8 cellular contexts compared by ENCODE assay signal in genomic region chr22:31218565-31219262, GRCh38. TPM values are rescaled to one million over a fixed set of nuclear protein-coding genes. Genes with fewer than 3 reads are reported as not detected.
DNase-seq lines count a peak whose midpoint lies in the region; ATAC-seq and TF ChIP-seq lines count a peak whose summit lies in the region.

No MANE protein-coding gene starts in this region.

- H4K8ac ChIP-seq in mesendoderm (ENCODE audit: low read depth, low read length): no peak overlapping the region

- DNase-seq in left ventricle myocardium inferior: no peak
- DNase-seq in right cardiac atrium: no peak
- no peak for DNase-seq in activated T-helper 2 cell treated with anti-CD3 and anti-CD28 coated beads, Interferon-gamma antibody, Interleukin-2, Interleukin-4, amounts not matched to agents 10 μg/mL and 5 μg/mL and 100 μg/mL, durations not matched to agents 14 hours and 24 hours and 36 hours (ENCODE audit: low spot score)
- no peak for DNase-seq in mesendoderm
- DNase-seq in upper lobe of right lung: no peak
- no peak for DNase-seq in uterus
- DNase-seq in activated CD4-positive, alpha-beta T cell treated with anti-CD3 and anti-CD28 coated beads, Interleukin-2, amount 50 U/mL, for 48 hours: no peak

- no peak overlapping the region for H2BK5ac ChIP-seq in mesendoderm (ENCODE audit: low read length)

- H3K4me3 ChIP-seq in left ventricle myocardium inferior (no peak overlapping the region), right cardiac atrium (ENCODE audit: low read length) (no peak overlapping the region), mesendoderm (ENCODE audit: low read length) (no peak overlapping the region), upper lobe of right lung (no peak overlapping the region), uterus (no peak overlapping the region)

- ATAC-seq in right cardiac atrium (no peak), upper lobe of right lung (no peak), HG02970 (IDR thresholded peaks at IDR 0.05; ENCODE audit: low FRiP score, unreplicated experiment) (no peak)

- H3K9me3 Mint-ChIP-seq in activated T-helper 2 cell treated with anti-CD3 and anti-CD28 coated beads, Interferon-gamma antibody, Interleukin-2, Interleukin-4, amounts not matched to agents 10 μg/mL and 5 μg/mL and 100 μg/mL, durations not matched to agents 14 hours and 24 hours and 36 hours: no peaks in the 10 kb centered on the region

- peak overlapping the region; percentile 4 for H2BK120ac ChIP-seq in mesendoderm (ENCODE audit: low read depth, low read length)

- peak overlapping the region; percentile 81 for H3K27ac ChIP-seq in left ventricle myocardium inferior (replicated peaks)
- H3K27ac ChIP-seq in right cardiac atrium (ENCODE audit: low read length): no peak overlapping the region
- peak overlapping the region; percentile 45 for H3K27ac ChIP-seq in mesendoderm (ENCODE audit: low read depth, low read length)
- H3K27ac ChIP-seq in upper lobe of right lung: peak overlapping the region; percentile 72
- H3K27ac ChIP-seq in uterus: peak overlapping the region in 1 of 2 donors; percentile 54

- no peak overlapping the region for H3K18ac ChIP-seq in mesendoderm (ENCODE audit: low read length)

- TF ChIP-seq CTCF in left ventricle myocardium inferior (IDR thresholded peaks at IDR 0.05; ENCODE audit: borderline replicate concordance): no peak
- TF ChIP-seq CTCF in upper lobe of right lung (IDR thresholded peaks at IDR 0.05): no peak
- no peak for TF ChIP-seq CTCF in uterus (IDR thresholded peaks at IDR 0.05)

- H3K9ac ChIP-seq in mesendoderm (ENCODE audit: low read length): no peak overlapping the region

- no peaks in the 10 kb centered on the region for H3K9me3 ChIP-seq in left ventricle myocardium inferior (replicated peaks)
- H3K9me3 ChIP-seq in right cardiac atrium (ENCODE audit: control insufficient read depth, low read length): no peaks in the 10 kb centered on the region
- no peaks in the 10 kb centered on the region for H3K9me3 ChIP-seq in upper lobe of right lung
- no peaks in the 10 kb centered on the region for H3K9me3 ChIP-seq in uterus

- peaks cover 34% of the 10 kb centered on the region for H3K4me1 Mint-ChIP-seq in activated T-helper 2 cell treated with anti-CD3 and anti-CD28 coated beads, Interferon-gamma antibody, Interleukin-2, Interleukin-4, amounts not matched to agents 10 μg/mL and 5 μg/mL and 100 μg/mL, durations not matched to agents 14 hours and 24 hours and 36 hours (ENCODE audit: low read depth)

- H3K27me3 Mint-ChIP-seq in activated T-helper 2 cell treated with anti-CD3 and anti-CD28 coated beads, Interferon-gamma antibody, Interleukin-2, Interleukin-4, amounts not matched to agents 10 μg/mL and 5 μg/mL and 100 μg/mL, durations not matched to agents 14 hours and 24 hours and 36 hours (ENCODE audit: low read depth): no peaks in the 10 kb centered on the region

- 75% methylated on average over 4 of the region's 4 CpGs for WGBS in right cardiac atrium
- WGBS in mesendoderm (ENCODE audit: extremely low coverage, insufficient coverage, low lambda C conversion rate): no CpG with 5 or more reads among the region's 4 CpGs

- H3K4ac ChIP-seq in mesendoderm (ENCODE audit: low read depth, low read length): no peak overlapping the region

- H3K79me2 ChIP-seq in mesendoderm (ENCODE audit: control insufficient read depth, insufficient read depth, low read length): peaks cover 27% of the 10 kb centered on the region

- peaks cover 17% of the 10 kb centered on the region for H3K79me1 ChIP-seq in mesendoderm (ENCODE audit: low read length)

- H3K4me2 ChIP-seq in mesendoderm (ENCODE audit: low read length): no peak overlapping the region

- H3K23ac ChIP-seq in mesendoderm (ENCODE audit: low read length): no peak overlapping the region

- H3K27ac Mint-ChIP-seq in activated T-helper 2 cell treated with anti-CD3 and anti-CD28 coated beads, Interferon-gamma antibody, Interleukin-2, Interleukin-4, amounts not matched to agents 10 μg/mL and 5 μg/mL and 100 μg/mL, durations not matched to agents 14 hours and 24 hours and 36 hours: peak overlapping the region; percentile 45

- no peak for TF ChIP-seq POLR2A in uterus (IDR thresholded peaks at IDR 0.05)

- H3K36me3 ChIP-seq in left ventricle myocardium inferior (peaks cover 9% of the 10 kb centered on the region), mesendoderm (ENCODE audit: control insufficient read depth, insufficient read depth, low read length) (no peaks in the 10 kb centered on the region), upper lobe of right lung (peaks cover 4% of the 10 kb centered on the region), uterus (no peaks in the 10 kb centered on the region)

- H3K4me1 ChIP-seq in left ventricle myocardium inferior (peaks cover 55% of the 10 kb centered on the region), right cardiac atrium (ENCODE audit: control insufficient read depth, insufficient read depth, low read length) (peaks cover 6% of the 10 kb centered on the region), mesendoderm (ENCODE audit: control insufficient read depth, low read depth, low read length) (no peaks in the 10 kb centered on the region), upper lobe of right lung (peaks cover 57% of the 10 kb centered on the region), uterus (no peaks in the 10 kb centered on the region)

- no peak overlapping the region for H3K56ac ChIP-seq in mesendoderm (ENCODE audit: low read length)

- H2AK5ac ChIP-seq in mesendoderm (ENCODE audit: low read length): no peak overlapping the region

- intact Hi-C loops in left ventricle myocardium inferior (cut with micrococcal nuclease) (no loop called here), right cardiac atrium (cut with DNase I) (loop anchor here in 1 of 4 donors (5.0 kb wide), 1 partner anchor 54 kb away; no protein-coding TSS in a partner anchor), upper lobe of right lung (cut with DNase I) (no loop called here), uterus (cut with DNase I; ENCODE audit: low total_unique reads) (no loop called here)
- intact Hi-C loops in activated T-helper 2 cell treated with anti-CD3 and anti-CD28 coated beads, Interferon-gamma antibody, Interleukin-2, Interleukin-4, amounts not matched to agents 10 μg/mL and 5 μg/mL and 100 μg/mL, durations not matched to agents 14 hours and 24 hours and 36 hours (cut with micrococcal nuclease): loop anchor here (10.0 kb wide), 1 partner anchor 134 kb away; the partner anchor contains the start of gene SMTN

- peaks cover 22% of the 10 kb centered on the region for H3K36me3 Mint-ChIP-seq in activated T-helper 2 cell treated with anti-CD3 and anti-CD28 coated beads, Interferon-gamma antibody, Interleukin-2, Interleukin-4, amounts not matched to agents 10 μg/mL and 5 μg/mL and 100 μg/mL, durations not matched to agents 14 hours and 24 hours and 36 hours (ENCODE audit: low read depth)

- H2BK15ac ChIP-seq in mesendoderm (replicated peaks; ENCODE audit: low read depth): no peak overlapping the region

- no peak overlapping the region for H3K4me3 Mint-ChIP-seq in activated T-helper 2 cell treated with anti-CD3 and anti-CD28 coated beads, Interferon-gamma antibody, Interleukin-2, Interleukin-4, amounts not matched to agents 10 μg/mL and 5 μg/mL and 100 μg/mL, durations not matched to agents 14 hours and 24 hours and 36 hours (ENCODE audit: low read depth)

- no peak overlapping the region for H4K5ac ChIP-seq in mesendoderm (ENCODE audit: low read length)

- H3K27me3 ChIP-seq in left ventricle myocardium inferior (ENCODE audit: low read depth) (no peaks in the 10 kb centered on the region), right cardiac atrium (ENCODE audit: control insufficient read depth, insufficient read depth) (no peaks in the 10 kb centered on the region), mesendoderm (ENCODE audit: insufficient read depth, low read length, poor library complexity) (no peaks in the 10 kb centered on the region), upper lobe of right lung (no peaks in the 10 kb centered on the region), uterus (no peaks in the 10 kb centered on the region)

RNA-seq across cellular contexts. Expression of gene LIMK2, which starts 6.6 kb away (rescaled TPM):
- total RNA-seq in left ventricle myocardium inferior (8.0 TPM), right cardiac atrium (10 to 100 TPM in 3 of 4 donors, 1 to 10 TPM in 1; 8.9 to 12.1 (median 11.1) TPM), upper lobe of right lung (63.0 TPM), uterus (10 to 100 TPM in 2 of 4 donors, 1 to 10 TPM in 2; 7.2 to 52.0 (median 22.1) TPM)
- 6.5 TPM for polyA plus RNA-seq in right cardiac atrium
- 31.1 and 33.9 TPM in 2 replicates for total RNA-seq in activated T-helper 2 cell treated with anti-CD3 and anti-CD28 coated beads, Interferon-gamma antibody, Interleukin-2, Interleukin-4, amounts not matched to agents 10 μg/mL and 5 μg/mL and 100 μg/mL, durations not matched to agents 14 hours and 24 hours and 36 hours
- 30.4 TPM for polyA plus RNA-seq in mesendoderm (2013, experiment 1 of 2)
- polyA plus RNA-seq in mesendoderm (2013, experiment 2 of 2): 31.2 TPM

RNA-seq across cellular contexts. Expression of gene RNF185, which starts 58.7 kb away (rescaled TPM):
- total RNA-seq in left ventricle myocardium inferior (19.2 TPM), right cardiac atrium (10 to 100 TPM; 20.3 to 23.2 (median 21.6) TPM), upper lobe of right lung (37.9 TPM), uterus (10 to 100 TPM; 10.8 to 39.5 (median 28.0) TPM)
- 15.1 TPM for polyA plus RNA-seq in right cardiac atrium
- 15.5 and 18.1 TPM in 2 replicates for total RNA-seq in activated T-helper 2 cell treated with anti-CD3 and anti-CD28 coated beads, Interferon-gamma antibody, Interleukin-2, Interleukin-4, amounts not matched to agents 10 μg/mL and 5 μg/mL and 100 μg/mL, durations not matched to agents 14 hours and 24 hours and 36 hours
- polyA plus RNA-seq in mesendoderm (2013, experiment 1 of 2): 15.3 TPM
- 14.5 TPM for polyA plus RNA-seq in mesendoderm (2013, experiment 2 of 2)
